In genomic region chr16:87581867-87582220, GRCh38 we compare ENCODE assay signal across 11 cellular contexts. TPM values are rescaled to one million over a fixed set of nuclear protein-coding genes. Genes with fewer than 3 reads are reported as not detected.
DNase-seq lines count a peak whose midpoint lies in the region; ATAC-seq, FAIRE-seq and TF ChIP-seq lines count a peak whose summit lies in the region.
"Had no signal": no experiment of that assay in that cellular context is flagged by ENCODE, and none has a peak within 500 bp of the region (broad histone marks: within the 10 kb centered on the region; RNA-seq: fewer than 3 reads in every experiment).

No MANE protein-coding gene starts in this region.

- no peak overlapping the region for H3K4me3 Mint-ChIP-seq in mesothelial cell of epicardium

- H4K20me1 ChIP-seq in endothelial cell of umbilical vein (replicated peaks; ENCODE audit: control insufficient read depth, extremely low read depth, insufficient read depth, low read length), result no peaks in the 10 kb centered on the region

- CTCF ChIA-PET in endothelial cell of umbilical vein (lab: Charles Lee), result interaction anchor here (1.0 to 2.0 kb wide), 7 partner anchors 10 to 197 kb away, joined by 3 to 24 read pairs (median 5); no protein-coding TSS in a partner anchor

- ATAC-seq in GM19463 (IDR thresholded peaks at IDR 0.05; ENCODE audit: unreplicated experiment) (no peak), GM18873 (IDR thresholded peaks at IDR 0.05; ENCODE audit: low FRiP score, unreplicated experiment) (no peak)

- H3K4me2 ChIP-seq in endothelial cell of umbilical vein (ENCODE audit: insufficient read depth, low read length), result no peak overlapping the region

- no peaks in the 10 kb centered on the region for H3K27me3 ChIP-seq in endothelial cell of umbilical vein (ENCODE audit: control insufficient read depth in 2 of 2, insufficient read depth in 2 of 2, low read length in 2 of 2)
- H3K27me3 ChIP-seq: BLaER1 treated with 17β-estradiol and CSF1 and Interleukin-3, amounts not matched to agents 10 nM and 100 nM had no signal

- no peak overlapping the region for H3K9ac ChIP-seq in endothelial cell of umbilical vein (replicated peaks; ENCODE audit: extremely low read depth, insufficient read depth, low read length)
- H3K9ac ChIP-seq: BLaER1 treated with 17β-estradiol and CSF1 and Interleukin-3, amounts not matched to agents 10 nM and 100 nM had no signal

- H3K79me2 ChIP-seq in endothelial cell of umbilical vein (ENCODE audit: control insufficient read depth, insufficient read depth, low read length), result no peaks in the 10 kb centered on the region

- POLR2A ChIA-PET in endothelial cell of umbilical vein (lab: Charles Lee), result interaction anchor here (0.5 kb wide), 1 partner anchor 188 kb away, joined by 3 read pairs; no protein-coding TSS in a partner anchor

- DNase-seq in A172 (ENCODE audit: low spot score) (peak; percentile 96), NB4 (ENCODE audit: low read depth) (peak; percentile 78), endothelial cell of umbilical vein (ENCODE audit: low read depth, low spot score) (peak; percentile 86), mesothelial cell of epicardium (ENCODE audit: low spot score in 2 of 2, unreplicated experiment in 2 of 2) (no peak), putamen (ENCODE audit: low spot score) (no peak), NCI-H345 (lab: John Stamatoyannopoulos, UW) (no peak)
- DNase-seq: activated T-cell treated with anti-CD3 and anti-CD28 coated beads, Interleukin-2, amount 50 U/mL, for 1 hour had no signal

- H3K36me3 Mint-ChIP-seq in mesothelial cell of epicardium, result no peaks in the 10 kb centered on the region

- no peak overlapping the region for H2AFZ ChIP-seq in endothelial cell of umbilical vein (ENCODE audit: low read depth, low read length)

- TF ChIP-seq CTCF in NB4 (IDR thresholded peaks at IDR 0.05; ENCODE audit: low read depth, low read length), result no peak
- TF ChIP-seq CTCF in endothelial cell of umbilical vein (IDR thresholded peaks at IDR 0.05; ENCODE audit: extremely low read depth in 1 of 2, insufficient read depth in 1 of 2, low read depth in 1 of 2, low read length in 2 of 2), result no peak
- no peak for TF ChIP-seq CTCF in mesothelial cell of epicardium (IDR thresholded peaks at IDR 0.05; ENCODE audit: unreplicated experiment)

- peaks cover 8% of the 10 kb centered on the region for H3K4me1 Mint-ChIP-seq in mesothelial cell of epicardium

- H3K4me1 ChIP-seq in endothelial cell of umbilical vein (ENCODE audit: control insufficient read depth, extremely low read depth, insufficient read depth, low read length), result peaks cover 27% of the 10 kb centered on the region

- no peak for TF ChIP-seq POLR2A in NB4 (IDR thresholded peaks at IDR 0.05; ENCODE audit: extremely low read depth, insufficient read length)
- no peak for TF ChIP-seq POLR2A in endothelial cell of umbilical vein (IDR thresholded peaks at IDR 0.05; ENCODE audit: low read depth, low read length)

- H3K4me3 ChIP-seq in NB4 (ENCODE audit: low read depth, low read length), result no peak overlapping the region
- H3K4me3 ChIP-seq in endothelial cell of umbilical vein (replicated peaks in 1 of 3; ENCODE audit: insufficient read depth in 1 of 3, low read depth in 1 of 3, low read length in 3 of 3), result no peak overlapping the region
- H3K4me3 ChIP-seq: BLaER1 treated with 17β-estradiol and CSF1 and Interleukin-3, amounts not matched to agents 10 nM and 100 nM had no signal

- no peaks in the 10 kb centered on the region for H3K9me3 Mint-ChIP-seq in mesothelial cell of epicardium

- H3K27ac ChIP-seq in endothelial cell of umbilical vein (ENCODE audit: insufficient read depth, low read depth, low read length), result peak overlapping the region; percentile 73
- H3K27ac ChIP-seq: BLaER1 treated with 17β-estradiol and CSF1 and Interleukin-3, amounts not matched to agents 10 nM and 100 nM; HL-60 had no signal

- no TSS peak for BruUV-seq in endothelial cell of umbilical vein (replicated peaks; lab: Mats Ljungman, UMichigan)

- FAIRE-seq in endothelial cell of umbilical vein (lab: Jason Lieb, UNC), result peak; percentile 98

- H3K27ac Mint-ChIP-seq in mesothelial cell of epicardium, result peak overlapping the region; percentile 50

- dilution Hi-C loops in endothelial cell of umbilical vein (cut with MboI; ENCODE audit: extremely low pct_ligation_motif_present, low sequenced_read_pairs), result no loop called here

- H3K9me3 ChIP-seq in endothelial cell of umbilical vein (replicated peaks; ENCODE audit: control insufficient read depth, insufficient read depth, low read length), result no peaks in the 10 kb centered on the region
- H3K9me3 ChIP-seq: BLaER1 treated with 17β-estradiol and CSF1 and Interleukin-3, amounts not matched to agents 10 nM and 100 nM had no signal

- H3K27me3 Mint-ChIP-seq in mesothelial cell of epicardium (ENCODE audit: low read depth), result peaks cover 5% of the 10 kb centered on the region

- intact Hi-C loops in endothelial cell of umbilical vein (cut with micrococcal nuclease), result no loop called here

- H3K9me1 ChIP-seq in endothelial cell of umbilical vein (replicated peaks; ENCODE audit: control insufficient read depth, extremely low read depth, insufficient read depth, low read length), result no peaks in the 10 kb centered on the region

- no peaks in the 10 kb centered on the region for H3K36me3 ChIP-seq in endothelial cell of umbilical vein (ENCODE audit: control insufficient read depth in 2 of 2, extremely low read depth in 1 of 2, insufficient read depth in 2 of 2, low read length in 2 of 2)
- H3K36me3 ChIP-seq: BLaER1 treated with 17β-estradiol and CSF1 and Interleukin-3, amounts not matched to agents 10 nM and 100 nM had no signal

TF ChIP-seq in endothelial cell of umbilical vein, 7 proteins besides CTCF, POLR2A, EP300 and RAD21:
- peak; percentile 56 for TF ChIP-seq JUN (IDR thresholded peaks at IDR 0.05; ENCODE audit: borderline replicate concordance, insufficient read depth, insufficient read length, low read depth)
- peak; percentile 87 for TF ChIP-seq FOS (IDR thresholded peaks at IDR 0.05; ENCODE audit: borderline replicate concordance, insufficient read depth, low read length)
- no peak for TF ChIP-seq GATA2 (IDR thresholded peaks at IDR 0.05; ENCODE audit: insufficient read depth, insufficient read length, low read depth, low read length)
- TF ChIP-seq POLR2AphosphoS5 (IDR thresholded peaks at IDR 0.05; ENCODE audit: insufficient read depth, low read depth, low read length), result peak; percentile 60

RNA-seq across cellular contexts. Expression of gene JPH3, which starts 20.5 kb away (rescaled TPM):
- 9.1 and 12.0 TPM in 2 replicates for total RNA-seq in A172 (2014; rRNA removed; shearing (Covaris generic))
- total RNA-seq in endothelial cell of umbilical vein (0.09 and 0.22 TPM in 2 replicates), mesothelial cell of epicardium (15.1 to 16.8 TPM (median 15.4 TPM) in 3 replicates)
- 0.30 and 0.35 TPM in 2 replicates for polyA plus RNA-seq in endothelial cell of umbilical vein
- 0.21 and 0.44 TPM in 2 replicates for polyA plus RNA-seq in endothelial cell of umbilical vein (2011; cell fraction: cytosol; rRNA removed)
- polyA plus RNA-seq in endothelial cell of umbilical vein (2011; cell fraction: nucleus; rRNA removed), result 0.13 and 0.29 TPM in 2 replicates
- 0.32 and 1.4 TPM in 2 replicates for polyA plus RNA-seq in endothelial cell of umbilical vein (2012)
- 0.25 and 0.27 TPM in 2 replicates for polyA minus RNA-seq in endothelial cell of umbilical vein
- polyA minus RNA-seq in endothelial cell of umbilical vein (2011; cell fraction: cytosol; rRNA and poly(A)+ RNA removed), result 0.61 TPM
- polyA minus RNA-seq in endothelial cell of umbilical vein (2011; cell fraction: nucleus; rRNA and poly(A)+ RNA removed), result 0.14 TPM in 1 of 2 replicates, not detected in the other

Comparison
In these comparisons a context has a peak if more than half of its experiments do, and no peak if none do; other contexts are left out.
1. DNase-seq: peak in A172 (single experiment), NB4 (single experiment) and endothelial cell of umbilical vein (single experiment); none in mesothelial cell of epicardium (0 of 2), putamen (single experiment) and NCI-H345 (single experiment).